In genomic region chr7:128112018-128112780, GRCh38 we compare ENCODE assay signal across 13 cellular contexts.
A peak's percentile ranks its signal among the peaks of the same experiment; 100 is the strongest.
DNase-seq lines count a peak whose midpoint lies in the region; ATAC-seq and TF ChIP-seq lines count a peak whose summit lies in the region.
"Had no signal": no experiment of that assay in that cellular context is flagged by ENCODE, and none has a peak within 500 bp of the region (broad histone marks: within the 10 kb centered on the region; RNA-seq: fewer than 3 reads in every experiment).

No MANE protein-coding gene starts in this region.

- H3K27ac Mint-ChIP-seq in naive B cell (peak overlapping the region; percentile 61 to 89 (median 84)), glutamatergic neuron (ENCODE audit: unreplicated experiment) (no peak overlapping the region)

- no peaks in the 10 kb centered on the region for H3K9me2 ChIP-seq in DOHH2 (replicated peaks; ENCODE audit: control insufficient read depth, low read length)

- no peaks in the 10 kb centered on the region for H3K27me3 Mint-ChIP-seq in naive B cell
- peaks cover 18% of the 10 kb centered on the region for H3K27me3 Mint-ChIP-seq in glutamatergic neuron (ENCODE audit: unreplicated experiment)

- H3F3A ChIP-seq in DOHH2 (ENCODE audit: control insufficient read depth, insufficient read depth): peaks cover 47% of the 10 kb centered on the region

- H3K27ac ChIP-seq in DOHH2 (ENCODE audit: low read depth, low read length): peak overlapping the region; percentile 91
- H3K27ac ChIP-seq in Peyer's patch: peak overlapping the region in 1 of 4 donors; percentile 76
- H3K27ac ChIP-seq: adrenal gland had no signal

- no peak for TF ChIP-seq POLR2A in Peyer's patch (IDR thresholded peaks at IDR 0.05)

- no peaks in the 10 kb centered on the region for H3K36me3 Mint-ChIP-seq in naive B cell
- peaks cover 8% of the 10 kb centered on the region for H3K36me3 Mint-ChIP-seq in glutamatergic neuron (ENCODE audit: unreplicated experiment)

- H3K4me2 ChIP-seq in DOHH2 (ENCODE audit: low read length): peak overlapping the region; percentile 89

- H3K36me3 ChIP-seq in DOHH2 (ENCODE audit: control insufficient read depth, low read length): no peaks in the 10 kb centered on the region
- no peaks in the 10 kb centered on the region for H3K36me3 ChIP-seq in Peyer's patch
- H3K36me3 ChIP-seq: adrenal gland had no signal

- no peaks in the 10 kb centered on the region for H3K79me2 ChIP-seq in DOHH2 (ENCODE audit: control insufficient read depth, low read length)

- ATAC-seq in naive B cell (ENCODE audit: low read depth in 2 of 2): no peak
- ATAC-seq in HG03097 (IDR thresholded peaks at IDR 0.05; ENCODE audit: low FRiP score, unreplicated experiment): no peak
- ATAC-seq in HG02884 (IDR thresholded peaks at IDR 0.05; ENCODE audit: unreplicated experiment): no peak
- ATAC-seq: right cardiac atrium had no signal

- H3K4me3 Mint-ChIP-seq in naive B cell: peak overlapping the region; percentile 25 to 90 (median 76)
- H3K4me3 Mint-ChIP-seq in glutamatergic neuron (ENCODE audit: unreplicated experiment): no peak overlapping the region

- H3K4me1 Mint-ChIP-seq in naive B cell (peaks cover 62 to 77% (median 68%) of the 10 kb centered on the region in 3 donors), glutamatergic neuron (ENCODE audit: low read depth, unreplicated experiment) (peaks cover 22% of the 10 kb centered on the region)

- TF ChIP-seq CTCF in DOHH2 (IDR thresholded peaks at IDR 0.05; ENCODE audit: low read depth, low read length, poor library complexity, severe bottlenecking): no peak
- TF ChIP-seq CTCF in Peyer's patch (IDR thresholded peaks at IDR 0.05): no peak
- TF ChIP-seq CTCF in glutamatergic neuron (IDR thresholded peaks at IDR 0.05; ENCODE audit: partially characterized antibody, unreplicated experiment): no peak

- H3K4me3 ChIP-seq in DOHH2 (ENCODE audit: low read length) (peak overlapping the region; percentile 61), Peyer's patch (peak overlapping the region in 1 of 4 donors; percentile 18)
- H3K4me3 ChIP-seq: adrenal gland had no signal

- no peaks in the 10 kb centered on the region for H3K27me3 ChIP-seq in DOHH2 (ENCODE audit: control insufficient read depth, low read length)
- H3K27me3 ChIP-seq in Peyer's patch: no peaks in the 10 kb centered on the region
- H3K27me3 ChIP-seq: adrenal gland had no signal

- peaks cover 84% of the 10 kb centered on the region for H3K4me1 ChIP-seq in DOHH2 (ENCODE audit: control insufficient read depth, low read length)
- H3K4me1 ChIP-seq in Peyer's patch: peaks cover 0 to 37% (median 15%) of the 10 kb centered on the region in 4 donors
- H3K4me1 ChIP-seq: adrenal gland had no signal

- peaks cover 0 to 3% (median 0%) of the 10 kb centered on the region in 7 donors for H3K9me3 Mint-ChIP-seq in naive B cell
- peaks cover 14% of the 10 kb centered on the region for H3K9me3 Mint-ChIP-seq in glutamatergic neuron (ENCODE audit: unreplicated experiment)

- H3K9me3 ChIP-seq in DOHH2 (ENCODE audit: control insufficient read depth, insufficient read depth, low read length) (no peaks in the 10 kb centered on the region), Peyer's patch (no peaks in the 10 kb centered on the region)
- H3K9me3 ChIP-seq: adrenal gland had no signal

- no peaks in the 10 kb centered on the region for H4K20me1 ChIP-seq in DOHH2 (ENCODE audit: control insufficient read depth, insufficient read depth, low read depth, low read length)

- peak; percentile 24 for DNase-seq in NCI-H1092 (lab: John Stamatoyannopoulos, UW)
- peak in 2 of 3 donors; percentile 43 to 44 for DNase-seq in Peyer's patch
- DNase-seq in naive B cell: no peak
- no peak for DNase-seq in glutamatergic neuron
- DNase-seq: activated CD4-positive, alpha-beta T cell treated with anti-CD3 and anti-CD28 coated beads, Interleukin-2, amount 50 U/mL, for 1 hour; COR-L47; NCI-H526 treated with DMSO at 0.1 percent for 48 hours; right cardiac atrium; SW 1271 had no signal

Comparison
In these comparisons a context has a peak if more than half of its experiments do, and no peak if none do; other contexts are left out.
1. DNase-seq: peak in NCI-H1092 (single experiment) and Peyer's patch (2 of 3); none in naive B cell (single experiment) and glutamatergic neuron (single experiment).